Comparison of ENCODE assay signal across 1 cellular context in the genomic region with DNA sequence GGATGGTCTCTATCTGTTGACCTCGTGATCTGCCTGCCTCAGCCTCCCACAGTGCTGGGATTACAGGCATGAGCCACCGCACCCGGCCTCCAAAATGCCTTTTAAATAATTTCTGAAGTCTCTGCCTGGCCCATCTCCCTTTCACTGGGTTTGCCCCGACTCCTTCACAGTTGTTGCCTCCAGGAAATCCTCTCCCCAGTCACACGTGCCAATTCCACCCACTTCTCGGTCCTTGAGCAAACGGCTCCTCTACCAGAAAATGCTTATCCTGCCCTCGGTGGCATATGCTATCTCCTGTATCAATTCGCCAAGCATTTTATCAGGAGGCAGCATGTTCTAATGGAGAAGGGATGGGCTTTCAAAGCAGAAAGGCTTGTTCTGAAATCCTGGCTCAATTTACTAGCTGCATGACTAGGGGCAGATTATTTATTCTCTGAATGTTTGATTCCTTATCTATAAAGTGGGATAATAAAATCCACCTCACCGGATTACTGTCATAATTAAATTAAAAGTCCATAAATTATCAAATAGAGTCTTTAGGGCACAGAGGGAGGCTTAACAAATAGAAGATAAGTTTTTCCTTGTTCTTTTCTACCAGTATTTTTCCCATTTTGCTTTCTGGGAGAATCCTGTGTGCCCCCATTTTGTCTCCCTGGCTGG.
TF ChIP-seq lines count a peak whose summit lies in the region.

No MANE protein-coding gene starts in this region.

TF ChIP-seq in HEK293, 187 proteins besides CTCF, POLR2A, EP300 and RAD21 (continued from another document):
- TF ChIP-seq ZNF449 (tag by site-specific recombination; IDR thresholded peaks at IDR 0.05) (no peak), ZBTB17 (tag by site-specific recombination; IDR thresholded peaks at IDR 0.05) (no peak), ZNF211 (tag by site-specific recombination; IDR thresholded peaks at IDR 0.05; ENCODE audit: low read depth) (no peak), ZNF248 (tag by site-specific recombination; IDR thresholded peaks at IDR 0.05) (no peak), GLI4 (tag by site-specific recombination; IDR thresholded peaks at IDR 0.05) (no peak), EGR2 (tag by site-specific recombination; IDR thresholded peaks at IDR 0.05; ENCODE audit: low read depth) (0 out of 2 replicates have a peak, but pooled peaks have one; percentile 16), ZNF707 (tag by site-specific recombination; IDR thresholded peaks at IDR 0.05) (no peak), ZNF843 (tag by site-specific recombination; IDR thresholded peaks at IDR 0.05) (peak; percentile 58; the same call in 1 of the 2 replicates), GLIS1 (tag by site-specific recombination; IDR thresholded peaks at IDR 0.05) (no peak), FEZF1 (tag by site-specific recombination; IDR thresholded peaks at IDR 0.05) (peak; percentile 80), PRDM6 (tag by site-specific recombination; IDR thresholded peaks at IDR 0.05) (peak; percentile 52; the same call in 1 of the 2 replicates), WT1 (tag by site-specific recombination; IDR thresholded peaks at IDR 0.05) (no peak), ZFP37 (tag by site-specific recombination; IDR thresholded peaks at IDR 0.05) (no peak), ZNF324 (tag by site-specific recombination; IDR thresholded peaks at IDR 0.05) (no peak)
- TF ChIP-seq, protein P1, sequence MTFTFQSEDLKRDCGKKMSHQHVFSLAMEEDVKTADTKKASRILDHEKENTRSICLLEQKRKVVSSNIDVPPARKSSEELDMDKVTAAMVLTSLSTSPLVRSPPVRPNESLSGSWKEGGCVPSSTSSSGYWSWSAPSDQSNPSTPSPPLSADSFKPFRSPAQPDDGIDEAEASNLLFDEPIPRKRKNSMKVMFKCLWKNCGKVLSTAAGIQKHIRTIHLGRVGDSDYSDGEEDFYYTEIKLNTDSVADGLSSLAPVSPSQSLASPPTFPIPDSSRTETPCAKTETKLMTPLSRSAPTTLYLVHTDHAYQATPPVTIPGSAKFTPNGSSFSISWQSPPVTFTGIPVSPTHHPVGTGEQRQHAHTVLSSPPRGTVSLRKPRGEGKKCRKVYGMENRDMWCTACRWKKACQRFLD (tag by site-specific recombination; IDR thresholded peaks at IDR 0.05): no peak
TF ChIP-seq in HEK293: peak in this region for 4.
